Comparison of ENCODE assay signal across 18 cellular contexts in genomic region chr19:5800361-5801270, GRCh38. TPM values are rescaled to one million over a fixed set of nuclear protein-coding genes. Genes with fewer than 3 reads are reported as not detected.
DNase-seq lines count a peak whose midpoint lies in the region; ATAC-seq, FAIRE-seq and TF ChIP-seq lines count a peak whose summit lies in the region.
"Had no signal": no experiment of that assay in that cellular context is flagged by ENCODE, and none has a peak within 500 bp of the region (broad histone marks: within the 10 kb centered on the region; RNA-seq: fewer than 3 reads in every experiment).

No MANE protein-coding gene starts in this region.

- FAIRE-seq in K562 (lab: Jason Lieb, UNC): no peak
- FAIRE-seq: G401.6, GM12892 had no signal

- no peak overlapping the region for H3K23ac ChIP-seq in mesenchymal stem cell (ENCODE audit: low read length in 2 of 2)

- H3K9me1 ChIP-seq in K562 (ENCODE audit: control insufficient read depth, insufficient read depth, low read length): no peaks in the 10 kb centered on the region

- no TSS peak for BruUV-seq in K562 (replicated peaks; lab: Mats Ljungman, UMichigan)

- no peak overlapping the region for H3K27ac ChIP-seq in K562 (ENCODE audit: extremely low read depth, low read depth, low read length)
- no peak overlapping the region for H3K27ac ChIP-seq in mesenchymal stem cell (ENCODE audit: low read length, poor library complexity, severe bottlenecking)
- H3K27ac ChIP-seq: C4-2B, HL-60, KMS-11 had no signal

- intact Hi-C loops in K562 (cut with micrococcal nuclease): loop anchor here (5.0 to 10.0 kb wide), 2 partner anchors 184 to 222 kb away; no protein-coding TSS in a partner anchor

- H2AFZ ChIP-seq in K562 (ENCODE audit: low read depth, low read length): no peak overlapping the region
- H2AFZ ChIP-seq in mesenchymal stem cell (ENCODE audit: low read depth, low read length): no peak overlapping the region
- H2AFZ ChIP-seq: GM23338 had no signal

- 61% methylated on average over 15 of the region's 17 CpGs for WGBS in K562 (ENCODE audit: insufficient coverage, low coverage, missing lambda C conversion rate)
- 82% methylated on average over 17 of the region's 17 CpGs for WGBS in mesenchymal stem cell

- POLR2A ChIA-PET in K562 (lab: Yijun Ruan, JAX): interaction anchor here (0.6 to 1.3 kb wide), 4 partner anchors 9 to 221 kb away, joined by 3 to 11 read pairs (median 4); partner anchors contain the start of genes DUS3L and NDUFA11

- TF ChIP-seq POLR2A in K562 (conservative IDR thresholded peaks at IDR 0.05): no peak

- TF ChIP-seq RAD21 in K562 (CRISPR knock-in tag; conservative IDR thresholded peaks at IDR 0.05 in 1 of 2, IDR thresholded peaks at IDR 0.05 in 1 of 2): no peak

- H2AK5ac ChIP-seq in mesenchymal stem cell (ENCODE audit: low read length, severe bottlenecking): no peak overlapping the region

- H4K91ac ChIP-seq in mesenchymal stem cell (ENCODE audit: low read length): peak overlapping the region; percentile 7

- H2BK15ac ChIP-seq in mesenchymal stem cell (ENCODE audit: low read depth, poor library complexity, severe bottlenecking): no peak overlapping the region

- no peak overlapping the region for H3K4me3 ChIP-seq in K562
- no peak overlapping the region for H3K4me3 ChIP-seq in mesenchymal stem cell (ENCODE audit: insufficient read depth in 1 of 2, low read depth in 1 of 2, low read length in 2 of 2)
- H3K4me3 ChIP-seq: GM23338 had no signal

- in situ Hi-C loops in K562 (cut with MboI): loop anchor here (5.0 kb wide), 2 partner anchors 92 to 222 kb away; no protein-coding TSS in a partner anchor

- no peak for TF ChIP-seq EP300 in K562 (IDR thresholded peaks at IDR 0.05; ENCODE audit: low read length)

- DNase-seq in HuH-7.5 (ENCODE audit: low spot score): peak; percentile 76
- peak in 2 of 4 experiments; percentile 29 to 43 for DNase-seq in K562 (ENCODE audit: extremely low read depth in 1 of 4, low spot score in 3 of 4)
- no peak for DNase-seq in mesenchymal stem cell
- no peak for DNase-seq in middle frontal gyrus (ENCODE audit: extremely low spot score, low spot score)
- no peak for DNase-seq in retina
- DNase-seq: DND-41, NCI-H1092, NCI-H510A treated with DMSO at 0.1 percent for 48 hours, NCI-H82 had no signal

- H3K14ac ChIP-seq in mesenchymal stem cell (ENCODE audit: low read length in 2 of 2): no peak overlapping the region

- H4K20me1 ChIP-seq in K562 (replicated peaks; ENCODE audit: control insufficient read depth, insufficient read depth, low read length): 0 out of 2 replicates have a peak, but pooled peaks cover 11% of the 10 kb centered on the region

- H3K4ac ChIP-seq in mesenchymal stem cell (ENCODE audit: low read depth in 1 of 2, low read length in 2 of 2): no peak overlapping the region

- H3K36me3 ChIP-seq in K562 (ENCODE audit: control insufficient read depth, insufficient read depth, low read length) (no peaks in the 10 kb centered on the region), mesenchymal stem cell (ENCODE audit: control insufficient read depth in 1 of 2, insufficient read depth in 2 of 2, low read depth in 1 of 2, low read length in 2 of 2) (no peaks in the 10 kb centered on the region)

- H3K79me2 ChIP-seq in K562 (ENCODE audit: control insufficient read depth, insufficient read depth, low read length): no peaks in the 10 kb centered on the region

- H3K9me3 ChIP-seq in K562 (replicated peaks; ENCODE audit: control insufficient read depth, insufficient read depth, low read depth, low read length) (no peaks in the 10 kb centered on the region), mesenchymal stem cell (ENCODE audit: control insufficient read depth, low read length) (no peaks in the 10 kb centered on the region)

- H3K9ac ChIP-seq in K562 (ENCODE audit: insufficient read depth in 1 of 2, low read depth in 2 of 2, low read length in 2 of 2) (peak overlapping the region in 1 of 2 experiments; percentile 73; a peak in 2 of 4 replicates), mesenchymal stem cell (ENCODE audit: low read length) (no peak overlapping the region)
- H3K9ac ChIP-seq: KMS-11 had no signal

- H3K4me2 ChIP-seq in K562 (ENCODE audit: insufficient read depth, low read length) (no peak overlapping the region), mesenchymal stem cell (ENCODE audit: low read length, poor library complexity, severe bottlenecking) (no peak overlapping the region)
- H3K4me2 ChIP-seq: GM23338, KMS-11 had no signal

- CTCF ChIA-PET in K562 (lab: Yijun Ruan, JAX; ENCODE audit: low intra/inter-chr PET ratio): no interaction called here

- H3K18ac ChIP-seq in mesenchymal stem cell (ENCODE audit: low read depth in 1 of 2, low read length in 2 of 2): no peak overlapping the region

- H3K4me1 ChIP-seq in K562 (replicated peaks in 1 of 2; ENCODE audit: control insufficient read depth in 2 of 2, insufficient read depth in 2 of 2, low read length in 2 of 2): peaks cover 36 to 74% of the 10 kb centered on the region in 2 experiments
- peaks cover 16% of the 10 kb centered on the region for H3K4me1 ChIP-seq in mesenchymal stem cell (ENCODE audit: control insufficient read depth, insufficient read depth, low read depth, low read length)

- H2BK5ac ChIP-seq in mesenchymal stem cell (ENCODE audit: low read depth, low read length, poor library complexity, severe bottlenecking): no peak overlapping the region

- no peak overlapping the region for H2BK120ac ChIP-seq in mesenchymal stem cell (ENCODE audit: low read depth, low read length)

- H3K79me1 ChIP-seq in mesenchymal stem cell (replicated peaks; ENCODE audit: low read length, poor library complexity, severe bottlenecking): no peaks in the 10 kb centered on the region

- peak overlapping the region in 1 of 2 experiments; percentile 54 for H2BK12ac ChIP-seq in mesenchymal stem cell (ENCODE audit: low read length in 2 of 2)

- H3K27me3 ChIP-seq in K562 (ENCODE audit: control insufficient read depth in 2 of 2, insufficient read depth in 2 of 2, low read length in 2 of 2) (no peaks in the 10 kb centered on the region), mesenchymal stem cell (ENCODE audit: control insufficient read depth in 1 of 2, insufficient read depth in 1 of 2, low read length in 2 of 2) (peaks cover 15 to 42% of the 10 kb centered on the region in 2 experiments)

- H4K8ac ChIP-seq in mesenchymal stem cell (ENCODE audit: low read length): no peak overlapping the region

- ATAC-seq in K562: no peak
- ATAC-seq: GM23338, Panc1 had no signal

- TF ChIP-seq CTCF in K562 (IDR thresholded peaks at IDR 0.05 in 2 of 3, conservative IDR thresholded peaks at IDR 0.05 in 1 of 3; ENCODE audit: insufficient read depth in 2 of 3, low read depth in 1 of 3, low read length in 3 of 3): no peak

RNA-seq across cellular contexts. Expression of gene NRTN, which starts 4.3 kb away (rescaled TPM):
- 0.67 and 2.5 TPM in 2 replicates for total RNA-seq in K562 (2011; cell fraction: chromatin; rRNA removed; ENCODE audit: low replicate concordance)
- total RNA-seq in K562 (2011; cell fraction: nucleolus; rRNA removed): 2.2 and 2.7 TPM in 2 replicates
- 1.5 and 2.1 TPM in 2 replicates for total RNA-seq in K562 (2011; cell fraction: nucleoplasm; rRNA removed)
- total RNA-seq in K562 (2014; rRNA removed) (7.3 and 8.1 TPM in 2 replicates), K562 (2014; rRNA removed; fragmentation: Illumina TruSeq; extraction: Trizol) (0.62 and 0.70 TPM in 2 replicates), K562 (2015; rRNA removed; fragmentation: Illumina TruSeq; extraction: Trizol) (1.6 TPM in 2 replicates), K562 (2021) (5.3 and 7.8 TPM in 2 replicates)
- polyA plus RNA-seq in K562 (2011; rRNA removed) (1.1 and 2.2 TPM in 2 replicates), K562 (2014; fragmentation: Illumina TruSeq; extraction: Trizol) (1.6 and 3.3 TPM in 2 replicates), K562 (2014; fragmentation: Nextera tagmentation; extraction: Ambion mirVana) (not detected), K562 (2014; rRNA removed) (2.4 and 4.0 TPM in 2 replicates)
- 2.6 and 9.4 TPM in 2 replicates for polyA plus RNA-seq in K562 (2011; cell fraction: cytosol; rRNA removed)
- 1.6 and 2.0 TPM in 2 replicates for polyA plus RNA-seq in K562 (2011; cell fraction: nucleus; rRNA removed)
- polyA plus RNA-seq in K562 (2012): 2.4 and 6.4 TPM in 2 replicates
- 0.25 and 0.45 TPM in 2 replicates for polyA minus RNA-seq in K562 (2011; rRNA and poly(A)+ RNA removed)
- polyA minus RNA-seq in K562 (2011; cell fraction: cytosol; rRNA and poly(A)+ RNA removed): 2.3 and 3.3 TPM in 2 replicates
- polyA minus RNA-seq in K562 (2011; cell fraction: nucleus; rRNA and poly(A)+ RNA removed): 1.1 and 1.5 TPM in 2 replicates
- polyA plus RNA-seq in mesenchymal stem cell (2013, experiment 1 of 2): 2.1 TPM
- 2.2 TPM for polyA plus RNA-seq in mesenchymal stem cell (2013, experiment 2 of 2)

RNA-seq across cellular contexts. Expression of gene DUS3L, which starts 9.7 kb away (rescaled TPM):
- 58.3 and 240 TPM in 2 replicates for total RNA-seq in K562 (2011; cell fraction: chromatin; rRNA removed; ENCODE audit: low replicate concordance)
- total RNA-seq in K562 (2011; cell fraction: nucleolus; rRNA removed): 172 and 210 TPM in 2 replicates
- 64.6 and 96.7 TPM in 2 replicates for total RNA-seq in K562 (2011; cell fraction: nucleoplasm; rRNA removed)
- total RNA-seq in K562 (2014; rRNA removed) (102 and 107 TPM in 2 replicates), K562 (2014; rRNA removed; fragmentation: Illumina TruSeq; extraction: Trizol) (19.0 and 19.5 TPM in 2 replicates), K562 (2015; rRNA removed; fragmentation: Illumina TruSeq; extraction: Trizol) (77.5 and 86.8 TPM in 2 replicates), K562 (2021) (97.0 and 102 TPM in 2 replicates)
- polyA plus RNA-seq in K562 (2011; rRNA removed) (27.3 and 37.0 TPM in 2 replicates), K562 (2014; fragmentation: Illumina TruSeq; extraction: Trizol) (81.0 and 83.7 TPM in 2 replicates), K562 (2014; fragmentation: Nextera tagmentation; extraction: Ambion mirVana) (1 to 10 TPM; 1.7 to 2.1 TPM), K562 (2014; rRNA removed) (80.7 and 87.8 TPM in 2 replicates)
- 33.3 and 86.9 TPM in 2 replicates for polyA plus RNA-seq in K562 (2011; cell fraction: cytosol; rRNA removed)
- polyA plus RNA-seq in K562 (2011; cell fraction: nucleus; rRNA removed): 154 and 263 TPM in 2 replicates
- 51.5 and 103 TPM in 2 replicates for polyA plus RNA-seq in K562 (2012)
- polyA minus RNA-seq in K562 (2011; rRNA and poly(A)+ RNA removed): 16.1 and 30.0 TPM in 2 replicates
- 52.2 and 61.2 TPM in 2 replicates for polyA minus RNA-seq in K562 (2011; cell fraction: cytosol; rRNA and poly(A)+ RNA removed)
- polyA minus RNA-seq in K562 (2011; cell fraction: nucleus; rRNA and poly(A)+ RNA removed): 60.2 and 66.8 TPM in 2 replicates
- 14.3 TPM for polyA plus RNA-seq in mesenchymal stem cell (2013, experiment 1 of 2)
- polyA plus RNA-seq in mesenchymal stem cell (2013, experiment 2 of 2): 12.7 TPM

RNA-seq across cellular contexts. Expression of gene PRR22, which starts 16.1 kb away (rescaled TPM):
- total RNA-seq in K562 (2011; cell fraction: chromatin; rRNA removed; ENCODE audit: low replicate concordance): 3.0 and 20.7 TPM in 2 replicates
- total RNA-seq in K562 (2011; cell fraction: nucleolus; rRNA removed): 16.2 and 19.2 TPM in 2 replicates
- total RNA-seq in K562 (2011; cell fraction: nucleoplasm; rRNA removed): 7.0 and 8.5 TPM in 2 replicates
- 5.4 and 8.0 TPM in 2 replicates for total RNA-seq in K562 (2014; rRNA removed)
- 0.11 and 0.22 TPM in 2 replicates for total RNA-seq in K562 (2014; rRNA removed; fragmentation: Illumina TruSeq; extraction: Trizol)
- total RNA-seq in K562 (2015; rRNA removed; fragmentation: Illumina TruSeq; extraction: Trizol): 1.9 and 2.7 TPM in 2 replicates
- 9.3 and 12.0 TPM in 2 replicates for total RNA-seq in K562 (2021)
- polyA plus RNA-seq in K562 (2011; rRNA removed): 1.4 and 2.2 TPM in 2 replicates
- polyA plus RNA-seq in K562 (2011; cell fraction: cytosol; rRNA removed): 1.5 and 4.4 TPM in 2 replicates
- 19.6 and 56.2 TPM in 2 replicates for polyA plus RNA-seq in K562 (2011; cell fraction: nucleus; rRNA removed)
- 4.2 and 5.5 TPM in 2 replicates for polyA plus RNA-seq in K562 (2012)
- 1.1 and 3.7 TPM in 2 replicates for polyA plus RNA-seq in K562 (2014; fragmentation: Illumina TruSeq; extraction: Trizol)
- polyA plus RNA-seq in K562 (2014; fragmentation: Nextera tagmentation; extraction: Ambion mirVana): under 1 TPM in 1 of 2 experiments, not detected in 1; 0.03 TPM
- polyA plus RNA-seq in K562 (2014; rRNA removed): 8.5 and 8.9 TPM in 2 replicates
- 0.12 and 0.18 TPM in 2 replicates for polyA minus RNA-seq in K562 (2011; rRNA and poly(A)+ RNA removed)
- not detected in 2 replicates for polyA minus RNA-seq in K562 (2011; cell fraction: cytosol; rRNA and poly(A)+ RNA removed)
- 2.7 and 3.5 TPM in 2 replicates for polyA minus RNA-seq in K562 (2011; cell fraction: nucleus; rRNA and poly(A)+ RNA removed)
- polyA plus RNA-seq in mesenchymal stem cell (2013, experiment 1 of 2): 1.4 TPM
- 1.5 TPM for polyA plus RNA-seq in mesenchymal stem cell (2013, experiment 2 of 2)

RNA-seq across cellular contexts. Expression of gene FUT6, which starts 38.9 kb away (rescaled TPM):
- 0.19 TPM in 1 of 2 replicates, not detected in the other for total RNA-seq in K562 (2011; cell fraction: chromatin; rRNA removed; ENCODE audit: low replicate concordance)
- total RNA-seq in K562 (2011; cell fraction: nucleolus; rRNA removed): not detected in 2 replicates
- total RNA-seq in K562 (2011; cell fraction: nucleoplasm; rRNA removed): not detected in 2 replicates
- total RNA-seq in K562 (2014; rRNA removed): not detected in 2 replicates
- not detected in 2 replicates for total RNA-seq in K562 (2014; rRNA removed; fragmentation: Illumina TruSeq; extraction: Trizol)
- total RNA-seq in K562 (2015; rRNA removed; fragmentation: Illumina TruSeq; extraction: Trizol): not detected in 2 replicates
- total RNA-seq in K562 (2021): not detected in 2 replicates
- not detected in 2 replicates for polyA plus RNA-seq in K562 (2011; rRNA removed)
- not detected in 2 replicates for polyA plus RNA-seq in K562 (2011; cell fraction: cytosol; rRNA removed)
- not detected in 2 replicates for polyA plus RNA-seq in K562 (2011; cell fraction: nucleus; rRNA removed)
- polyA plus RNA-seq in K562 (2012): not detected in 2 replicates
- polyA plus RNA-seq in K562 (2014; fragmentation: Illumina TruSeq; extraction: Trizol): not detected in 2 replicates
- polyA plus RNA-seq in K562 (2014; fragmentation: Nextera tagmentation; extraction: Ambion mirVana): under 1 TPM in 1 of 2 experiments, not detected in 1; 0.04 TPM
- polyA plus RNA-seq in K562 (2014; rRNA removed): not detected in 2 replicates
- not detected in 2 replicates for polyA minus RNA-seq in K562 (2011; rRNA and poly(A)+ RNA removed)
- polyA minus RNA-seq in K562 (2011; cell fraction: cytosol; rRNA and poly(A)+ RNA removed): not detected in 2 replicates
- not detected in 2 replicates for polyA minus RNA-seq in K562 (2011; cell fraction: nucleus; rRNA and poly(A)+ RNA removed)
- polyA plus RNA-seq in mesenchymal stem cell (2013, experiment 1 of 2): not detected
- not detected for polyA plus RNA-seq in mesenchymal stem cell (2013, experiment 2 of 2)
- total RNA-seq: A673, GM23338, MCF 10A had no signal
- polyA plus RNA-seq: GM23338 had no signal

RNA-seq across cellular contexts. Expression of gene FUT3, which starts 50.6 kb away (rescaled TPM):
- 0.32 TPM in 1 of 2 replicates, not detected in the other for total RNA-seq in K562 (2011; cell fraction: chromatin; rRNA removed; ENCODE audit: low replicate concordance)
- not detected in 2 replicates for total RNA-seq in K562 (2011; cell fraction: nucleolus; rRNA removed)
- total RNA-seq in K562 (2011; cell fraction: nucleoplasm; rRNA removed): not detected in 2 replicates
- 0.29 TPM in 1 of 2 replicates, not detected in the other for total RNA-seq in K562 (2014; rRNA removed)
- not detected in 2 replicates for total RNA-seq in K562 (2014; rRNA removed; fragmentation: Illumina TruSeq; extraction: Trizol)
- not detected in 2 replicates for total RNA-seq in K562 (2015; rRNA removed; fragmentation: Illumina TruSeq; extraction: Trizol)
- 0.09 TPM in 1 of 2 replicates, not detected in the other for total RNA-seq in K562 (2021)
- not detected in 2 replicates for polyA plus RNA-seq in K562 (2011; rRNA removed)
- not detected in 2 replicates for polyA plus RNA-seq in K562 (2011; cell fraction: cytosol; rRNA removed)
- not detected in 2 replicates for polyA plus RNA-seq in K562 (2011; cell fraction: nucleus; rRNA removed)
- polyA plus RNA-seq in K562 (2012): 0.32 TPM in 1 of 2 replicates, not detected in the other
- polyA plus RNA-seq in K562 (2014; fragmentation: Illumina TruSeq; extraction: Trizol): not detected in 2 replicates
- not detected for polyA plus RNA-seq in K562 (2014; fragmentation: Nextera tagmentation; extraction: Ambion mirVana)
- not detected in 2 replicates for polyA plus RNA-seq in K562 (2014; rRNA removed)
- not detected in 2 replicates for polyA minus RNA-seq in K562 (2011; rRNA and poly(A)+ RNA removed)
- not detected in 2 replicates for polyA minus RNA-seq in K562 (2011; cell fraction: cytosol; rRNA and poly(A)+ RNA removed)
- not detected in 2 replicates for polyA minus RNA-seq in K562 (2011; cell fraction: nucleus; rRNA and poly(A)+ RNA removed)
- not detected for polyA plus RNA-seq in mesenchymal stem cell (2013, experiment 1 of 2)
- not detected for polyA plus RNA-seq in mesenchymal stem cell (2013, experiment 2 of 2)
- total RNA-seq: A673, GM23338 had no signal
